ENCODE assay signal across 9 cellular contexts in the genomic region with DNA sequence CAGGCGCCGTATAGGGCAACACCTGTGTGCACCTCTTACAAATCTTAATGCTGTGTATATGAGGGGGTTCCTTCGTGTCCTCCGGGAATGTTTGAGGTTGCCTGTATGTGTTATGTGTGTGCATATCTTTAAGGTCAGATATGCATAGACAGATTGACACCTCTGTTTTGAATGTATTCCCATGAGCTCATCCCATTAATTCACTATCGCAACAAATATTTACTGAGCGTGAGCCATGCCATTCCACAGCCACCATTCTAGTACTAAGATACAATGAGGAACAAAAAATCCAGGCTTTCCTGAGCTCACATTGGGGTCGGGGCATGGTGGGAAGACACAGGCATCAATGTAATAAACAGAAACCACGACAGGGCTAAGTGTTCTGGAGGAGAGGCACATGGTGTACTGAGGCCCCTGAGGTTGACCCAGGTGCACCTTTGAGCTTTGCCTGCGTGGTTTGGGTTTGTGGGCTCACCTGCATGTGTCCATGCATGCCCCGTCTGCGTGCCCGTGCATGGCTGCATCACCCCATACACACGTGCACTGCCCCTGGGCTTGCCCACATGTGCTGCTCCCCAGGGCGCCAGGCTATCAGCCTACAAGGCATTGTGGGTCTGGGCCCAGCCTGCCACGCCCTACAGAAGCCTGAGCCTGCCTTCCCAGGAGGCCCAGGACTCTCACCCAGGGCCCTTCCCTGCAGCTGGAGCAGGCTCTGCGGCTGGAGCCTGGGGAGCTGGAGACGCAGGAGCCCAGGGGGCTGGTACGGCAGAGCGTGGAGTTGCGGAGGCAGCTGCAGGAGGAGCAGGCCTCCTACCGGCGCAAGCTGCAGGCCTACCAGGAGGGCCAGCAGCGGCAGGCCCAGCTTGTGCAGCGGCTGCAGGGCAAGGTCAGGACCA. TPM values are rescaled to one million over a fixed set of nuclear protein-coding genes. Genes with fewer than 3 reads are reported as not detected.
A peak's percentile ranks its signal among the peaks of the same experiment; 100 is the strongest.
DNase-seq lines count a peak whose midpoint lies in the region; ATAC-seq, FAIRE-seq and TF ChIP-seq lines count a peak whose summit lies in the region.
"Not testable (repeated sequence)": the region's sequence is repeated elsewhere in the genome, so short reads cannot be mapped to it uniquely, and the experiment has no call there.
"Had no signal": no experiment of that assay in that cellular context is flagged by ENCODE, and none has a peak within 500 bp of the region (broad histone marks: within the 10 kb centered on the region; RNA-seq: fewer than 3 reads in every experiment).

No MANE protein-coding gene starts in this region.

- CTCF ChIA-PET in HCT116 (lab: Charles Lee); Panc1 (lab: Charles Lee): not testable (repeated sequence)

- in situ Hi-C loops in Panc1 (cut with HindIII; ENCODE audit: low pct_unique_long_range_greater_than_20kb, low sequenced_read_pairs): not testable (repeated sequence)

- intact Hi-C loops in HCT116 (cut with micrococcal nuclease); Panc1 (cut with micrococcal nuclease; ENCODE audit: unreplicated experiment); esophagus squamous epithelium (cut with DNase I); kidney (cut with DNase I); sciatic nerve (cut with DNase I): not testable (repeated sequence)

- not testable (repeated sequence) for H3K79me2 ChIP-seq in HCT116 (ENCODE audit: insufficient read depth, low read length)

- peaks cover 46% of the 10 kb centered on the region for H3K4me1 Mint-ChIP-seq in brain

- H3K4me2 ChIP-seq in BLaER1: peak overlapping the region; percentile 63
- not testable (repeated sequence) for H3K4me2 ChIP-seq in HCT116 (ENCODE audit: low read length)

- not testable (repeated sequence) for H3K9me3 Mint-ChIP-seq in brain

- not testable (repeated sequence) for H3K9ac ChIP-seq in BLaER1; HCT116 (ENCODE audit: low read length); kidney (ENCODE audit: low read length in 2 of 2)

- peak; percentile 41 for ATAC-seq in HCT116
- peak; percentile 36; the same call in 1 of the 2 replicates for ATAC-seq in Panc1
- peak; percentile 21 for ATAC-seq in sciatic nerve

- peaks cover 53% of the 10 kb centered on the region for H3K4me1 ChIP-seq in BLaER1
- not testable (repeated sequence) for H3K4me1 ChIP-seq in HCT116 (ENCODE audit: control insufficient read depth in 1 of 2, insufficient read depth in 2 of 2, low read length in 2 of 2); Panc1 (ENCODE audit: control insufficient read depth, insufficient read depth, low read length); kidney (ENCODE audit: control insufficient read depth in 1 of 2, insufficient read depth in 1 of 2, low read depth in 1 of 2, low read length in 2 of 2)
- peaks cover 26 to 68% (median 34%) of the 10 kb centered on the region in 3 donors for H3K4me1 ChIP-seq in esophagus squamous epithelium

- H3K9me2 ChIP-seq in HCT116 (ENCODE audit: insufficient read depth): not testable (repeated sequence)

- POLR2A ChIA-PET in HCT116 (lab: Charles Lee); Panc1 (lab: Charles Lee): not testable (repeated sequence)

- not testable (repeated sequence) for TF ChIP-seq CTCF in HCT116 (IDR thresholded peaks at IDR 0.05 in 2 of 3, conservative IDR thresholded peaks at IDR 0.05 in 1 of 3; ENCODE audit: borderline replicate concordance in 1 of 3, insufficient read depth in 1 of 3, low read depth in 2 of 3, low read length in 2 of 3); Panc1 (IDR thresholded peaks at IDR 0.05); brain (conservative IDR thresholded peaks at IDR 0.05); esophagus squamous epithelium (IDR thresholded peaks at IDR 0.05); kidney (IDR thresholded peaks at IDR 0.05; ENCODE audit: borderline replicate concordance, extremely low read depth, insufficient read depth)

- RAD21 ChIA-PET in HCT116 (lab: Charles Lee; ENCODE audit: low non-redundant PET in 1 of 2, low total read pairs in 2 of 2, uncharacterized antibody in 2 of 2, unreplicated experiment in 2 of 2): not testable (repeated sequence)

- FAIRE-seq in kidney (lab: Jason Lieb, UNC): not testable (repeated sequence)

- H3K27ac ChIP-seq in BLaER1: peak overlapping the region; percentile 24; the same call in 1 of the 2 replicates
- not testable (repeated sequence) for H3K27ac ChIP-seq in HCT116 (ENCODE audit: low read depth, low read length); Panc1 (ENCODE audit: low read length); kidney (ENCODE audit: low read depth in 2 of 2, low read length in 2 of 2)
- peak overlapping the region in 3 of 4 donors; percentile 42 to 64 (median 59) for H3K27ac ChIP-seq in esophagus squamous epithelium

- 53 to 54% methylated on average over 9 to 20 of the region's 24 CpGs for WGBS in esophagus squamous epithelium, 2 donors

- TF ChIP-seq RAD21 in HCT116 (IDR thresholded peaks at IDR 0.05; ENCODE audit: low read depth): not testable (repeated sequence)

- BruUV-seq in HCT116 (replicated peaks; lab: Mats Ljungman, UMichigan); Panc1 (replicated peaks; lab: Mats Ljungman, UMichigan): not testable (repeated sequence)

- H3K4me3 Mint-ChIP-seq in brain: not testable (repeated sequence)

- not testable (repeated sequence) for H2AFZ ChIP-seq in HCT116 (ENCODE audit: low read depth, low read length, poor library complexity, severe bottlenecking)

- DNase-seq in HCT116 (ENCODE audit: low read depth, low spot score); Panc1 (ENCODE audit: low read depth, low spot score); esophagus squamous epithelium (lab: John Stamatoyannopoulos, UW); sciatic nerve (ENCODE audit: low spot score): not testable (repeated sequence)
- DNase-seq in NCI-H2107 (lab: John Stamatoyannopoulos, UW) (peak; percentile 76), kidney (peak; percentile 78)

- not testable (repeated sequence) for H3K9me3 ChIP-seq in BLaER1; HCT116 (ENCODE audit: control insufficient read depth in 1 of 2, insufficient read depth in 1 of 2, low read depth in 1 of 2, low read length in 2 of 2); Panc1 (ENCODE audit: control insufficient read depth, insufficient read depth, low read depth, low read length); esophagus squamous epithelium; kidney (ENCODE audit: control insufficient read depth in 1 of 2, low read length in 2 of 2)

- peak overlapping the region in 4 of 5 experiments; percentile 39 to 95 (median 64) for H3K27ac Mint-ChIP-seq in brain

- not testable (repeated sequence) for H3K27me3 Mint-ChIP-seq in brain

- H3K36me3 Mint-ChIP-seq in brain: peaks cover 26% of the 10 kb centered on the region

- peaks cover 37% of the 10 kb centered on the region for H4K20me1 ChIP-seq in BLaER1
- H4K20me1 ChIP-seq in HCT116 (ENCODE audit: insufficient read depth): not testable (repeated sequence)

- not testable (repeated sequence) for H3K36me3 ChIP-seq in BLaER1; HCT116 (ENCODE audit: control insufficient read depth in 1 of 2, insufficient read depth in 2 of 2, low read length in 2 of 2); Panc1 (ENCODE audit: control insufficient read depth, insufficient read depth, low read length); kidney (ENCODE audit: control insufficient read depth in 1 of 2, insufficient read depth in 2 of 2, low read length in 2 of 2)
- H3K36me3 ChIP-seq in esophagus squamous epithelium: peaks cover 0 to 49% (median 0%) of the 10 kb centered on the region in 3 donors

- not testable (repeated sequence) for H3K27me3 ChIP-seq in BLaER1; HCT116 (ENCODE audit: insufficient read depth, low read length); Panc1 (ENCODE audit: control insufficient read depth, insufficient read depth, low read length); esophagus squamous epithelium

- not testable (repeated sequence) for H3K4me3 ChIP-seq in BLaER1; HCT116 (replicated peaks in 1 of 2; ENCODE audit: low read depth in 1 of 2, low read length in 2 of 2); Panc1 (ENCODE audit: low read depth in 2 of 2, low read length in 2 of 2); esophagus squamous epithelium; kidney (ENCODE audit: low read length in 2 of 2)

- not testable (repeated sequence) for TF ChIP-seq POLR2A in HCT116 (IDR thresholded peaks at IDR 0.05; ENCODE audit: borderline replicate concordance, extremely low read depth, insufficient read depth, insufficient read length); esophagus squamous epithelium (IDR thresholded peaks at IDR 0.05)

RNA-seq across cellular contexts. Expression of gene CROCC, which starts 7.7 kb away (rescaled TPM):
- 30.1 TPM for total RNA-seq in HCT116 (2021; ENCODE audit: unreplicated experiment)
- 17.8 and 19.2 TPM in 2 replicates for polyA plus RNA-seq in HCT116 (2012)
- total RNA-seq in Panc1 (2021; ENCODE audit: unreplicated experiment): 13.6 TPM
- polyA plus RNA-seq in Panc1 (2012; ENCODE audit: insufficient read length): 27.4 TPM
- 29.1 TPM for polyA plus RNA-seq in brain (ENCODE audit: insufficient read depth, low read depth, low replicate concordance)
- total RNA-seq in esophagus squamous epithelium: 10 to 100 TPM in 3 of 4 donors, 1 to 10 TPM in 1; 8.5 to 43.1 (median 30.2) TPM
- 30.5 TPM for total RNA-seq in kidney
- polyA plus RNA-seq in kidney (ENCODE audit: insufficient read depth, low read depth, low replicate concordance): 10.6 TPM
- total RNA-seq in sciatic nerve: 35.7 TPM

RNA-seq across cellular contexts. Expression of gene RNU1-2, which starts 33.6 kb away (rescaled TPM):
- total RNA-seq in HCT116 (2021; ENCODE audit: unreplicated experiment): 1,685 TPM
- 8.8 and 29.6 TPM in 2 replicates for polyA plus RNA-seq in HCT116 (2012)
- total RNA-seq in Panc1 (2021; ENCODE audit: unreplicated experiment): 1,290 TPM
- 2.5 TPM for polyA plus RNA-seq in Panc1 (2012; ENCODE audit: insufficient read length)
- not detected for polyA plus RNA-seq in brain (ENCODE audit: insufficient read depth, low read depth, low replicate concordance)
- under 1 TPM; under 0.01 TPM for total RNA-seq in esophagus squamous epithelium
- total RNA-seq in kidney: 8,605 TPM
- 26.8 TPM for polyA plus RNA-seq in kidney (ENCODE audit: insufficient read depth, low read depth, low replicate concordance)
- total RNA-seq in sciatic nerve: 13,769 TPM

RNA-seq across cellular contexts. Expression of gene MFAP2, which starts 51.0 kb away (rescaled TPM):
- total RNA-seq in HCT116 (2021; ENCODE audit: unreplicated experiment): 63.1 TPM
- 81.1 and 81.3 TPM in 2 replicates for polyA plus RNA-seq in HCT116 (2012)
- 12.9 TPM for total RNA-seq in Panc1 (2021; ENCODE audit: unreplicated experiment)
- polyA plus RNA-seq in Panc1 (2012; ENCODE audit: insufficient read length): 42.8 TPM
- 162 TPM for polyA plus RNA-seq in brain (ENCODE audit: insufficient read depth, low read depth, low replicate concordance)
- 10 to 100 TPM in 1 of 4 donors, 1 to 10 TPM in 1, under 1 TPM in 1, not detected in 1; 0.70 to 10.5 (median 4.2) TPM for total RNA-seq in esophagus squamous epithelium
- total RNA-seq in kidney: 7.2 TPM
- 8.2 TPM for polyA plus RNA-seq in kidney (ENCODE audit: insufficient read depth, low read depth, low replicate concordance)
- 17.3 TPM for total RNA-seq in sciatic nerve
- total RNA-seq: A172 had no signal

Comparison
In these comparisons a context has a peak if more than half of its experiments do, and no peak if none do; other contexts are left out.
1. RNA of gene RNU1-2, which starts 33.6 kb away (total RNA-seq): 13,769 TPM in sciatic nerve (single experiment), 8,605 TPM in kidney (single experiment), 1,685 TPM in HCT116 (single experiment) and 1,290 TPM in Panc1 (single experiment); under 0.01 TPM in esophagus squamous epithelium; every median in the first group is over 1,000 times any median in the second.
2. Peak in every context shown above with its lines, with median percentiles within 50 percentile points of each other: ATAC-seq.